1 cellular context compared by ENCODE assay signal in the genomic region with DNA sequence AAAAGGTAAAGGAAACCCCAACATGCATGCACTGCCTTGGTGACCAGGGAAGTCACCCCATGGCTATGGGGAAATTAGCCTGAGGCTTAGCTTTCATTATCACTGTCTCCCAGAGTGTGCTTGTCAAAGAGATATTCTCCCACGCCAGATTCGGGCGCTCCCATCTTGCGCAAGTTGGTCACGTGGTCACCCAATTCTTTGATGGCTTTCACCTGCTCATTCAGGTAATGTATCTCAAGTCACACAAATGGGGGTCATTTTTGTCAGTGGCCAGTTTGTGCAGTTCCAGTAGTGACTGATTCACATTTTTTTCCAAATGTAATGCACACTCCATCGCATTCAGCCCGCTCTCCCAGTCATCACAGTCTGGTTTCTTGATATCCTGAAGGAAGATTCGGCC.
TF ChIP-seq lines count a peak whose summit lies in the region.

No MANE protein-coding gene starts in this region.

TF ChIP-seq in K562, 482 proteins besides CTCF, POLR2A, EP300 and RAD21:
- TF ChIP-seq, protein P1, sequence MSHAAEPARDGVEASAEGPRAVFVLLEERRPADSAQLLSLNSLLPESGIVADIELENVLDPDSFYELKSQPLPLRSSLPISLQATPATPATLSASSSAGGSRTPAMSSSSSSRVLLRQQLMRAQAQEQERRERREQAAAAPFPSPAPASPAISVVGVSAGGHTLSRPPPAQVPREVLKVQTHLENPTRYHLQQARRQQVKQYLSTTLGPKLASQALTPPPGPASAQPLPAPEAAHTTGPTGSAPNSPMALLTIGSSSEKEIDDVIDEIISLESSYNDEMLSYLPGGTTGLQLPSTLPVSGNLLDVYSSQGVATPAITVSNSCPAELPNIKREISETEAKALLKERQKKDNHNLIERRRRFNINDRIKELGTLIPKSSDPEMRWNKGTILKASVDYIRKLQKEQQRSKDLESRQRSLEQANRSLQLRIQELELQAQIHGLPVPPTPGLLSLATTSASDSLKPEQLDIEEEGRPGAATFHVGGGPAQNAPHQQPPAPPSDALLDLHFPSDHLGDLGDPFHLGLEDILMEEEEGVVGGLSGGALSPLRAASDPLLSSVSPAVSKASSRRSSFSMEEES (CRISPR knock-in tag; IDR thresholded peaks at IDR 0.05), result peak; percentile 64
- TF ChIP-seq RAD51 (IDR thresholded peaks at IDR 0.05; ENCODE audit: borderline replicate concordance, low read depth) (peak; percentile 42; the same call in 1 of the 2 replicates), ZNF75A (CRISPR knock-in tag; IDR thresholded peaks at IDR 0.05) (peak; percentile 46; the same call in 1 of the 2 replicates), CBFA2T2 (conservative IDR thresholded peaks at IDR 0.05) (0 out of 2 replicates have a peak, but pooled peaks have one; percentile 14), CEBPB (tag; IDR thresholded peaks at IDR 0.05) (peak; percentile 82)
- TF ChIP-seq, protein P2, sequence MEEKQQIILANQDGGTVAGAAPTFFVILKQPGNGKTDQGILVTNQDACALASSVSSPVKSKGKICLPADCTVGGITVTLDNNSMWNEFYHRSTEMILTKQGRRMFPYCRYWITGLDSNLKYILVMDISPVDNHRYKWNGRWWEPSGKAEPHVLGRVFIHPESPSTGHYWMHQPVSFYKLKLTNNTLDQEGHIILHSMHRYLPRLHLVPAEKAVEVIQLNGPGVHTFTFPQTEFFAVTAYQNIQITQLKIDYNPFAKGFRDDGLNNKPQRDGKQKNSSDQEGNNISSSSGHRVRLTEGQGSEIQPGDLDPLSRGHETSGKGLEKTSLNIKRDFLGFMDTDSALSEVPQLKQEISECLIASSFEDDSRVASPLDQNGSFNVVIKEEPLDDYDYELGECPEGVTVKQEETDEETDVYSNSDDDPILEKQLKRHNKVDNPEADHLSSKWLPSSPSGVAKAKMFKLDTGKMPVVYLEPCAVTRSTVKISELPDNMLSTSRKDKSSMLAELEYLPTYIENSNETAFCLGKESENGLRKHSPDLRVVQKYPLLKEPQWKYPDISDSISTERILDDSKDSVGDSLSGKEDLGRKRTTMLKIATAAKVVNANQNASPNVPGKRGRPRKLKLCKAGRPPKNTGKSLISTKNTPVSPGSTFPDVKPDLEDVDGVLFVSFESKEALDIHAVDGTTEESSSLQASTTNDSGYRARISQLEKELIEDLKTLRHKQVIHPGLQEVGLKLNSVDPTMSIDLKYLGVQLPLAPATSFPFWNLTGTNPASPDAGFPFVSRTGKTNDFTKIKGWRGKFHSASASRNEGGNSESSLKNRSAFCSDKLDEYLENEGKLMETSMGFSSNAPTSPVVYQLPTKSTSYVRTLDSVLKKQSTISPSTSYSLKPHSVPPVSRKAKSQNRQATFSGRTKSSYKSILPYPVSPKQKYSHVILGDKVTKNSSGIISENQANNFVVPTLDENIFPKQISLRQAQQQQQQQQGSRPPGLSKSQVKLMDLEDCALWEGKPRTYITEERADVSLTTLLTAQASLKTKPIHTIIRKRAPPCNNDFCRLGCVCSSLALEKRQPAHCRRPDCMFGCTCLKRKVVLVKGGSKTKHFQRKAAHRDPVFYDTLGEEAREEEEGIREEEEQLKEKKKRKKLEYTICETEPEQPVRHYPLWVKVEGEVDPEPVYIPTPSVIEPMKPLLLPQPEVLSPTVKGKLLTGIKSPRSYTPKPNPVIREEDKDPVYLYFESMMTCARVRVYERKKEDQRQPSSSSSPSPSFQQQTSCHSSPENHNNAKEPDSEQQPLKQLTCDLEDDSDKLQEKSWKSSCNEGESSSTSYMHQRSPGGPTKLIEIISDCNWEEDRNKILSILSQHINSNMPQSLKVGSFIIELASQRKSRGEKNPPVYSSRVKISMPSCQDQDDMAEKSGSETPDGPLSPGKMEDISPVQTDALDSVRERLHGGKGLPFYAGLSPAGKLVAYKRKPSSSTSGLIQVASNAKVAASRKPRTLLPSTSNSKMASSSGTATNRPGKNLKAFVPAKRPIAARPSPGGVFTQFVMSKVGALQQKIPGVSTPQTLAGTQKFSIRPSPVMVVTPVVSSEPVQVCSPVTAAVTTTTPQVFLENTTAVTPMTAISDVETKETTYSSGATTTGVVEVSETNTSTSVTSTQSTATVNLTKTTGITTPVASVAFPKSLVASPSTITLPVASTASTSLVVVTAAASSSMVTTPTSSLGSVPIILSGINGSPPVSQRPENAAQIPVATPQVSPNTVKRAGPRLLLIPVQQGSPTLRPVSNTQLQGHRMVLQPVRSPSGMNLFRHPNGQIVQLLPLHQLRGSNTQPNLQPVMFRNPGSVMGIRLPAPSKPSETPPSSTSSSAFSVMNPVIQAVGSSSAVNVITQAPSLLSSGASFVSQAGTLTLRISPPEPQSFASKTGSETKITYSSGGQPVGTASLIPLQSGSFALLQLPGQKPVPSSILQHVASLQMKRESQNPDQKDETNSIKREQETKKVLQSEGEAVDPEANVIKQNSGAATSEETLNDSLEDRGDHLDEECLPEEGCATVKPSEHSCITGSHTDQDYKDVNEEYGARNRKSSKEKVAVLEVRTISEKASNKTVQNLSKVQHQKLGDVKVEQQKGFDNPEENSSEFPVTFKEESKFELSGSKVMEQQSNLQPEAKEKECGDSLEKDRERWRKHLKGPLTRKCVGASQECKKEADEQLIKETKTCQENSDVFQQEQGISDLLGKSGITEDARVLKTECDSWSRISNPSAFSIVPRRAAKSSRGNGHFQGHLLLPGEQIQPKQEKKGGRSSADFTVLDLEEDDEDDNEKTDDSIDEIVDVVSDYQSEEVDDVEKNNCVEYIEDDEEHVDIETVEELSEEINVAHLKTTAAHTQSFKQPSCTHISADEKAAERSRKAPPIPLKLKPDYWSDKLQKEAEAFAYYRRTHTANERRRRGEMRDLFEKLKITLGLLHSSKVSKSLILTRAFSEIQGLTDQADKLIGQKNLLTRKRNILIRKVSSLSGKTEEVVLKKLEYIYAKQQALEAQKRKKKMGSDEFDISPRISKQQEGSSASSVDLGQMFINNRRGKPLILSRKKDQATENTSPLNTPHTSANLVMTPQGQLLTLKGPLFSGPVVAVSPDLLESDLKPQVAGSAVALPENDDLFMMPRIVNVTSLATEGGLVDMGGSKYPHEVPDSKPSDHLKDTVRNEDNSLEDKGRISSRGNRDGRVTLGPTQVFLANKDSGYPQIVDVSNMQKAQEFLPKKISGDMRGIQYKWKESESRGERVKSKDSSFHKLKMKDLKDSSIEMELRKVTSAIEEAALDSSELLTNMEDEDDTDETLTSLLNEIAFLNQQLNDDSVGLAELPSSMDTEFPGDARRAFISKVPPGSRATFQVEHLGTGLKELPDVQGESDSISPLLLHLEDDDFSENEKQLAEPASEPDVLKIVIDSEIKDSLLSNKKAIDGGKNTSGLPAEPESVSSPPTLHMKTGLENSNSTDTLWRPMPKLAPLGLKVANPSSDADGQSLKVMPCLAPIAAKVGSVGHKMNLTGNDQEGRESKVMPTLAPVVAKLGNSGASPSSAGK (IDR thresholded peaks at IDR 0.05), result 0 out of 2 replicates have a peak, but pooled peaks have one; percentile 19
- TF ChIP-seq, protein P3, sequence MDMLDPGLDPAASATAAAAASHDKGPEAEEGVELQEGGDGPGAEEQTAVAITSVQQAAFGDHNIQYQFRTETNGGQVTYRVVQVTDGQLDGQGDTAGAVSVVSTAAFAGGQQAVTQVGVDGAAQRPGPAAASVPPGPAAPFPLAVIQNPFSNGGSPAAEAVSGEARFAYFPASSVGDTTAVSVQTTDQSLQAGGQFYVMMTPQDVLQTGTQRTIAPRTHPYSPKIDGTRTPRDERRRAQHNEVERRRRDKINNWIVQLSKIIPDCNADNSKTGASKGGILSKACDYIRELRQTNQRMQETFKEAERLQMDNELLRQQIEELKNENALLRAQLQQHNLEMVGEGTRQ (CRISPR knock-in tag; IDR thresholded peaks at IDR 0.05), result peak; percentile 37; the same call in 1 of the 2 replicates
